ENCODE assay signal across 1 cellular context in genomic region chr1:111275079-111275478, GRCh38.
TF ChIP-seq lines count a peak whose summit lies in the region.

No MANE protein-coding gene starts in this region.

TF ChIP-seq in A549, 52 proteins besides CTCF, POLR2A, EP300 and RAD21:
- peak; percentile 6; the same call in 1 of the 2 replicates for TF ChIP-seq USF2 (IDR thresholded peaks at IDR 0.05)
- no peak for TF ChIP-seq EHMT2 (IDR thresholded peaks at IDR 0.05; ENCODE audit: low read depth)
- TF ChIP-seq ZNF302 (CRISPR knock-in tag; IDR thresholded peaks at IDR 0.05), result no peak
- no peak for TF ChIP-seq CBX2 (IDR thresholded peaks at IDR 0.05; ENCODE audit: borderline replicate concordance, low read depth)
- no peak for TF ChIP-seq HDAC2 (IDR thresholded peaks at IDR 0.05)
- TF ChIP-seq REST (IDR thresholded peaks at IDR 0.05), result no peak
- no peak for TF ChIP-seq NPAS2 (CRISPR knock-in tag; IDR thresholded peaks at IDR 0.05; ENCODE audit: borderline replicate concordance)
